3 cellular contexts compared by ENCODE assay signal in genomic region chr7:36416251-36416650, GRCh38.
"Had no signal": no experiment of that assay in that cellular context is flagged by ENCODE, and none has a peak within 500 bp of the region (broad histone marks: within the 10 kb centered on the region; RNA-seq: fewer than 3 reads in every experiment).

No MANE protein-coding gene starts in this region.

- H3K4me3 ChIP-seq: GM12878 had no signal

- DNase-seq: GDM1, GF-D8 had no signal

- ATAC-seq: GM12878 had no signal
